In the genomic region with DNA sequence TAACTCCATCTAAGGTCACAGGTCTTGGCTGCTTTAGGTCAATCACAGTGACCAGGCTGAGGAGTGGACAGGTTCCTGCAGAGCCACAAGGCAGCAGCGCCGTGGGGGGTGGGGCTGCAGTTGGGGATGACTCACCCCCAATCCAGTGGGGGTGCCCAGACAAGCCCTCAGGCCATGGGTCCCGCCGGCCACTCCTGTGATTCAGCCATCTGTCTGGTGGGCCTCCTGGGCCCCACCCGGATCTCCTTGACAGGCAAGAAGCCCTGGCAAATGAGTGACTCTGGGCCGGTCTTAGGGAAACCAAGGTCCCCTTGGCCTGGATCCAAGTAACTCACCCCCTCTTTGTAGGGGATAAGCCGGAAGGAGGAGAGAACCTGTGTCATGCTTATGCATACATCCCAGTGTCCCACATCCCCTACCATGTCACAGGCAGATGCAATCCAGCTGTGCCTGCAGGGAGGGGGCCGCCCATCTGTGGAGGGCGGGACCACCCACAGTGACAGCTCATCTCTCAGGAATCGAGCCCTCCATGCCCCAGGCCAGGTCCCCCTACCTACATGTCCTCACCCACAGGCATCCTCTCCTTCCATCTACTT, we compare ENCODE assay signal across 1 cellular context.
TF ChIP-seq lines count a peak whose summit lies in the region.

No MANE protein-coding gene starts in this region.

TF ChIP-seq in GM23338, 12 proteins besides CTCF, POLR2A, EP300 and RAD21:
- no peak for TF ChIP-seq NANOG (IDR thresholded peaks at IDR 0.05; ENCODE audit: borderline replicate concordance)
- no peak for TF ChIP-seq EZH2phosphoT487 (IDR thresholded peaks at IDR 0.05; ENCODE audit: unreplicated experiment)
- TF ChIP-seq, protein P1, sequence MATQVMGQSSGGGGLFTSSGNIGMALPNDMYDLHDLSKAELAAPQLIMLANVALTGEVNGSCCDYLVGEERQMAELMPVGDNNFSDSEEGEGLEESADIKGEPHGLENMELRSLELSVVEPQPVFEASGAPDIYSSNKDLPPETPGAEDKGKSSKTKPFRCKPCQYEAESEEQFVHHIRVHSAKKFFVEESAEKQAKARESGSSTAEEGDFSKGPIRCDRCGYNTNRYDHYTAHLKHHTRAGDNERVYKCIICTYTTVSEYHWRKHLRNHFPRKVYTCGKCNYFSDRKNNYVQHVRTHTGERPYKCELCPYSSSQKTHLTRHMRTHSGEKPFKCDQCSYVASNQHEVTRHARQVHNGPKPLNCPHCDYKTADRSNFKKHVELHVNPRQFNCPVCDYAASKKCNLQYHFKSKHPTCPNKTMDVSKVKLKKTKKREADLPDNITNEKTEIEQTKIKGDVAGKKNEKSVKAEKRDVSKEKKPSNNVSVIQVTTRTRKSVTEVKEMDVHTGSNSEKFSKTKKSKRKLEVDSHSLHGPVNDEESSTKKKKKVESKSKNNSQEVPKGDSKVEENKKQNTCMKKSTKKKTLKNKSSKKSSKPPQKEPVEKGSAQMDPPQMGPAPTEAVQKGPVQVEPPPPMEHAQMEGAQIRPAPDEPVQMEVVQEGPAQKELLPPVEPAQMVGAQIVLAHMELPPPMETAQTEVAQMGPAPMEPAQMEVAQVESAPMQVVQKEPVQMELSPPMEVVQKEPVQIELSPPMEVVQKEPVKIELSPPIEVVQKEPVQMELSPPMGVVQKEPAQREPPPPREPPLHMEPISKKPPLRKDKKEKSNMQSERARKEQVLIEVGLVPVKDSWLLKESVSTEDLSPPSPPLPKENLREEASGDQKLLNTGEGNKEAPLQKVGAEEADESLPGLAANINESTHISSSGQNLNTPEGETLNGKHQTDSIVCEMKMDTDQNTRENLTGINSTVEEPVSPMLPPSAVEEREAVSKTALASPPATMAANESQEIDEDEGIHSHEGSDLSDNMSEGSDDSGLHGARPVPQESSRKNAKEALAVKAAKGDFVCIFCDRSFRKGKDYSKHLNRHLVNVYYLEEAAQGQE (IDR thresholded peaks at IDR 0.05; ENCODE audit: unreplicated experiment), result no peak
- no peak for TF ChIP-seq POLR2AphosphoS5 (IDR thresholded peaks at IDR 0.05; ENCODE audit: low read depth)
- no peak for TF ChIP-seq STAT1 (IDR thresholded peaks at IDR 0.05; ENCODE audit: unreplicated experiment)
- TF ChIP-seq, protein P2, sequence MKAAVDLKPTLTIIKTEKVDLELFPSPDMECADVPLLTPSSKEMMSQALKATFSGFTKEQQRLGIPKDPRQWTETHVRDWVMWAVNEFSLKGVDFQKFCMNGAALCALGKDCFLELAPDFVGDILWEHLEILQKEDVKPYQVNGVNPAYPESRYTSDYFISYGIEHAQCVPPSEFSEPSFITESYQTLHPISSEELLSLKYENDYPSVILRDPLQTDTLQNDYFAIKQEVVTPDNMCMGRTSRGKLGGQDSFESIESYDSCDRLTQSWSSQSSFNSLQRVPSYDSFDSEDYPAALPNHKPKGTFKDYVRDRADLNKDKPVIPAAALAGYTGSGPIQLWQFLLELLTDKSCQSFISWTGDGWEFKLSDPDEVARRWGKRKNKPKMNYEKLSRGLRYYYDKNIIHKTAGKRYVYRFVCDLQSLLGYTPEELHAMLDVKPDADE (IDR thresholded peaks at IDR 0.05), result no peak
- no peak for TF ChIP-seq CREB1 (CRISPR knock-in tag; IDR thresholded peaks at IDR 0.05; ENCODE audit: low read depth)
- no peak for TF ChIP-seq ZNF114 (CRISPR knock-in tag; IDR thresholded peaks at IDR 0.05)
- TF ChIP-seq EZH2 (IDR thresholded peaks at IDR 0.05; ENCODE audit: low read depth, unreplicated experiment), result no peak
- TF ChIP-seq ZNF331 (CRISPR knock-in tag; IDR thresholded peaks at IDR 0.05; ENCODE audit: low read depth), result no peak
- TF ChIP-seq, protein P3, sequence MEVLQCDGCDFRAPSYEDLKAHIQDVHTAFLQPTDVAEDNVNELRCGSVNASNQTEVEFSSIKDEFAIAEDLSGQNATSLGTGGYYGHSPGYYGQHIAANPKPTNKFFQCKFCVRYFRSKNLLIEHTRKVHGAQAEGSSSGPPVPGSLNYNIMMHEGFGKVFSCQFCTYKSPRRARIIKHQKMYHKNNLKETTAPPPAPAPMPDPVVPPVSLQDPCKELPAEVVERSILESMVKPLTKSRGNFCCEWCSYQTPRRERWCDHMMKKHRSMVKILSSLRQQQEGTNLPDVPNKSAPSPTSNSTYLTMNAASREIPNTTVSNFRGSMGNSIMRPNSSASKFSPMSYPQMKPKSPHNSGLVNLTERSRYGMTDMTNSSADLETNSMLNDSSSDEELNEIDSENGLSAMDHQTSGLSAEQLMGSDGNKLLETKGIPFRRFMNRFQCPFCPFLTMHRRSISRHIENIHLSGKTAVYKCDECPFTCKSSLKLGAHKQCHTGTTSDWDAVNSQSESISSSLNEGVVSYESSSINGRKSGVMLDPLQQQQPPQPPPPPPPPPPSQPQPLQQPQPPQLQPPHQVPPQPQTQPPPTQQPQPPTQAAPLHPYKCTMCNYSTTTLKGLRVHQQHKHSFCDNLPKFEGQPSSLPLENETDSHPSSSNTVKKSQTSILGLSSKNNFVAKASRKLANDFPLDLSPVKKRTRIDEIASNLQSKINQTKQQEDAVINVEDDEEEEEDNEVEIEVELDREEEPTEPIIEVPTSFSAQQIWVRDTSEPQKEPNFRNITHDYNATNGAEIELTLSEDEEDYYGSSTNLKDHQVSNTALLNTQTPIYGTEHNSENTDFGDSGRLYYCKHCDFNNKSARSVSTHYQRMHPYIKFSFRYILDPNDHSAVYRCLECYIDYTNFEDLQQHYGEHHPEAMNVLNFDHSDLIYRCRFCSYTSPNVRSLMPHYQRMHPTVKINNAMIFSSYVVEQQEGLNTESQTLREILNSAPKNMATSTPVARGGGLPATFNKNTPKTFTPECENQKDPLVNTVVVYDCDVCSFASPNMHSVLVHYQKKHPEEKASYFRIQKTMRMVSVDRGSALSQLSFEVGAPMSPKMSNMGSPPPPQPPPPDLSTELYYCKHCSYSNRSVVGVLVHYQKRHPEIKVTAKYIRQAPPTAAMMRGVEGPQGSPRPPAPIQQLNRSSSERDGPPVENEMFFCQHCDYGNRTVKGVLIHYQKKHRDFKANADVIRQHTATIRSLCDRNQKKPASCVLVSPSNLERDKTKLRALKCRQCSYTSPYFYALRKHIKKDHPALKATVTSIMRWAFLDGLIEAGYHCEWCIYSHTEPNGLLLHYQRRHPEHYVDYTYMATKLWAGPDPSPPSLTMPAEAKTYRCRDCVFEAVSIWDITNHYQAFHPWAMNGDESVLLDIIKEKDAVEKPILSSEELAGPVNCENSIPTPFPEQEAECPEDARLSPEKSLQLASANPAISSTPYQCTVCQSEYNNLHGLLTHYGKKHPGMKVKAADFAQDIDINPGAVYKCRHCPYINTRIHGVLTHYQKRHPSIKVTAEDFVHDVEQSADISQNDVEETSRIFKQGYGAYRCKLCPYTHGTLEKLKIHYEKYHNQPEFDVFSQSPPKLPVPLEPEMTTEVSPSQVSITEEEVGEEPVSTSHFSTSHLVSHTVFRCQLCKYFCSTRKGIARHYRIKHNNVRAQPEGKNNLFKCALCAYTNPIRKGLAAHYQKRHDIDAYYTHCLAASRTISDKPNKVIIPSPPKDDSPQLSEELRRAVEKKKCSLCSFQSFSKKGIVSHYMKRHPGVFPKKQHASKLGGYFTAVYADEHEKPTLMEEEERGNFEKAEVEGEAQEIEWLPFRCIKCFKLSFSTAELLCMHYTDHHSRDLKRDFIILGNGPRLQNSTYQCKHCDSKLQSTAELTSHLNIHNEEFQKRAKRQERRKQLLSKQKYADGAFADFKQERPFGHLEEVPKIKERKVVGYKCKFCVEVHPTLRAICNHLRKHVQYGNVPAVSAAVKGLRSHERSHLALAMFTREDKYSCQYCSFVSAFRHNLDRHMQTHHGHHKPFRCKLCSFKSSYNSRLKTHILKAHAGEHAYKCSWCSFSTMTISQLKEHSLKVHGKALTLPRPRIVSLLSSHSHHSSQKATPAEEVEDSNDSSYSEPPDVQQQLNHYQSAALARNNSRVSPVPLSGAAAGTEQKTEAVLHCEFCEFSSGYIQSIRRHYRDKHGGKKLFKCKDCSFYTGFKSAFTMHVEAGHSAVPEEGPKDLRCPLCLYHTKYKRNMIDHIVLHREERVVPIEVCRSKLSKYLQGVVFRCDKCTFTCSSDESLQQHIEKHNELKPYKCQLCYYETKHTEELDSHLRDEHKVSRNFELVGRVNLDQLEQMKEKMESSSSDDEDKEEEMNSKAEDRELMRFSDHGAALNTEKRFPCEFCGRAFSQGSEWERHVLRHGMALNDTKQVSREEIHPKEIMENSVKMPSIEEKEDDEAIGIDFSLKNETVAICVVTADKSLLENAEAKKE (CRISPR knock-in tag; IDR thresholded peaks at IDR 0.05), result no peak
- TF ChIP-seq JUNB (IDR thresholded peaks at IDR 0.05; ENCODE audit: unreplicated experiment), result no peak
